ENCODE assay signal across 7 cellular contexts in the genomic region with DNA sequence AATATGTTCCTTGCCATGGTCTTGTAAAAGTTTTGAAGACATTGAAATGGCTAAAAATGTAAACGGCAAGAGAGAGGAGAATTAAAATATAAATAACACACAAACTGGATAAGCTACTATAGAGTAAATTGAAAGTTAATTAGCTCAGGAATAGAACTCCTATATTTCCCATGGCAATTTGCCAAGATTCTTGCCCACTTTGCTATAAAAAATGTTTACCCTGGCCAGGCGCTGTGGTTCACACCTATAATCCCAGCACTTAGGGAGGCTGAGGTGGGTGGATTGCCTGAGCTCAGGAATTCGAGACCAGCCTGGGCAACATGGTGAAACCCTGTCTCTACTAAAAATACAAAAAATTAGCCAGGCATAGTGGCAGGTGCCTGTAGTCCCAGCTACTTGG.
DNase-seq lines count a peak whose midpoint lies in the region; ATAC-seq, FAIRE-seq and TF ChIP-seq lines count a peak whose summit lies in the region.
"Not testable (repeated sequence)": the region's sequence is repeated elsewhere in the genome, so short reads cannot be mapped to it uniquely, and the experiment has no call there.

No MANE protein-coding gene starts in this region.

- not testable (repeated sequence) for H3K36me3 ChIP-seq in KOPT-K1 (ENCODE audit: insufficient read depth, low read length); K562 (ENCODE audit: control insufficient read depth, insufficient read depth, low read length)

- not testable (repeated sequence) for H3K9me1 ChIP-seq in K562 (ENCODE audit: control insufficient read depth, insufficient read depth, low read length)

- peaks cover 21% of the 10 kb centered on the region for H3K4me1 Mint-ChIP-seq in mesothelial cell of epicardium

- in situ Hi-C loops in K562 (cut with MboI), result not testable (repeated sequence)

- BruUV-seq in K562 (replicated peaks; lab: Mats Ljungman, UMichigan), result not testable (repeated sequence)

- H3K9me3 ChIP-seq in KOPT-K1 (ENCODE audit: insufficient read depth, low read length, poor library complexity, severe bottlenecking), result peaks cover 27% of the 10 kb centered on the region
- not testable (repeated sequence) for H3K9me3 ChIP-seq in K562 (replicated peaks; ENCODE audit: control insufficient read depth, insufficient read depth, low read depth, low read length)

- not testable (repeated sequence) for H4K20me1 ChIP-seq in K562 (replicated peaks; ENCODE audit: control insufficient read depth, insufficient read depth, low read length)

- H3K27ac ChIP-seq in KOPT-K1 (ENCODE audit: low read depth, low read length, poor library complexity, severe bottlenecking), result peak overlapping the region; percentile 66
- H3K27ac ChIP-seq in K562 (ENCODE audit: extremely low read depth, low read depth, low read length), result not testable (repeated sequence)

- DNase-seq in NCI-H1417 (lab: John Stamatoyannopoulos, UW) (peak in 2 of 3 experiments; percentile 3 to 71), NCI-H69 (lab: John Stamatoyannopoulos, UW) (peak; percentile 57), NCI-H82 (lab: John Stamatoyannopoulos, UW) (peak; percentile 16)
- not testable (repeated sequence) for DNase-seq in K562 (ENCODE audit: extremely low read depth in 1 of 4, low spot score in 3 of 4); mesothelial cell of epicardium (ENCODE audit: low spot score in 2 of 2, unreplicated experiment in 2 of 2)

- H3K9ac ChIP-seq in K562 (ENCODE audit: insufficient read depth in 1 of 2, low read depth in 2 of 2, low read length in 2 of 2), result not testable (repeated sequence)

- H3K27ac Mint-ChIP-seq in mesothelial cell of epicardium, result peak overlapping the region; percentile 82

- H3K9me3 Mint-ChIP-seq in mesothelial cell of epicardium, result peaks cover 26% of the 10 kb centered on the region

- FAIRE-seq in K562 (lab: Jason Lieb, UNC), result not testable (repeated sequence)

- not testable (repeated sequence) for H3K36me3 Mint-ChIP-seq in mesothelial cell of epicardium

- not testable (repeated sequence) for H2AFZ ChIP-seq in K562 (ENCODE audit: low read depth, low read length)

- not testable (repeated sequence) for TF ChIP-seq CTCF in K562 (IDR thresholded peaks at IDR 0.05 in 2 of 3, conservative IDR thresholded peaks at IDR 0.05 in 1 of 3; ENCODE audit: insufficient read depth in 2 of 3, low read depth in 1 of 3, low read length in 3 of 3); mesothelial cell of epicardium (IDR thresholded peaks at IDR 0.05; ENCODE audit: unreplicated experiment)

- H3K27me3 Mint-ChIP-seq in mesothelial cell of epicardium (ENCODE audit: low read depth), result not testable (repeated sequence)

- not testable (repeated sequence) for H3K4me3 ChIP-seq in K562

- not testable (repeated sequence) for TF ChIP-seq RAD21 in K562 (CRISPR knock-in tag; conservative IDR thresholded peaks at IDR 0.05 in 1 of 2, IDR thresholded peaks at IDR 0.05 in 1 of 2)

- 0% methylated on average over 2 of the region's 3 CpGs for WGBS in K562 (ENCODE audit: insufficient coverage, low coverage, missing lambda C conversion rate)

- H3K4me3 Mint-ChIP-seq in mesothelial cell of epicardium, result not testable (repeated sequence)

- POLR2A ChIA-PET in K562 (lab: Yijun Ruan, JAX), result not testable (repeated sequence)

- H3K4me2 ChIP-seq in K562 (ENCODE audit: insufficient read depth, low read length), result not testable (repeated sequence)

- intact Hi-C loops in K562 (cut with micrococcal nuclease), result not testable (repeated sequence)

- not testable (repeated sequence) for H3K4me1 ChIP-seq in K562 (replicated peaks in 1 of 2; ENCODE audit: control insufficient read depth in 2 of 2, insufficient read depth in 2 of 2, low read length in 2 of 2)

- TF ChIP-seq EP300 in K562 (IDR thresholded peaks at IDR 0.05; ENCODE audit: low read length), result not testable (repeated sequence)

- not testable (repeated sequence) for H3K79me2 ChIP-seq in K562 (ENCODE audit: control insufficient read depth, insufficient read depth, low read length)

- CTCF ChIA-PET in K562 (lab: Yijun Ruan, JAX; ENCODE audit: low intra/inter-chr PET ratio), result not testable (repeated sequence)

- peak; percentile 26 for TF ChIP-seq POLR2A in GM18505 (IDR thresholded peaks at IDR 0.05; ENCODE audit: borderline replicate concordance, extremely low read depth, insufficient read depth, insufficient read length)
- TF ChIP-seq POLR2A in K562 (conservative IDR thresholded peaks at IDR 0.05), result not testable (repeated sequence)

- ATAC-seq in GM18505 (IDR thresholded peaks at IDR 0.05; ENCODE audit: unreplicated experiment); K562: not testable (repeated sequence)

- not testable (repeated sequence) for H3K27me3 ChIP-seq in K562 (ENCODE audit: control insufficient read depth in 2 of 2, insufficient read depth in 2 of 2, low read length in 2 of 2)

TF ChIP-seq in K562, 482 proteins besides CTCF, POLR2A, EP300 and RAD21:
- peak; percentile 74 for TF ChIP-seq NFIC (IDR thresholded peaks at IDR 0.05)
- TF ChIP-seq NFIX (CRISPR knock-in tag; IDR thresholded peaks at IDR 0.05; ENCODE audit: low read depth), result peak; percentile 41; the same call in 1 of the 2 replicates
